ENCODE assay signal across 19 cellular contexts in genomic region chr15:47415539-47415971, GRCh38.
DNase-seq lines count a peak whose midpoint lies in the region; ATAC-seq, FAIRE-seq and TF ChIP-seq lines count a peak whose summit lies in the region.
"Had no signal": no experiment of that assay in that cellular context is flagged by ENCODE, and none has a peak within 500 bp of the region (broad histone marks: within the 10 kb centered on the region; RNA-seq: fewer than 3 reads in every experiment).

No MANE protein-coding gene starts in this region.

- H4K20me1 ChIP-seq in HepG2 (ENCODE audit: insufficient read depth, low read length): no peaks in the 10 kb centered on the region

- intact Hi-C loops in HepG2 (cut with micrococcal nuclease; ENCODE audit: unreplicated experiment): no loop called here
- intact Hi-C loops in right lobe of liver (cut with DNase I): no loop called here
- intact Hi-C loops in head of caudate nucleus (cut with DNase I): no loop called here

- H3K36me3 ChIP-seq in HepG2 (replicated peaks in 1 of 2; ENCODE audit: control insufficient read depth in 1 of 2, insufficient read depth in 2 of 2, low read length in 2 of 2) (no peaks in the 10 kb centered on the region), right lobe of liver (no peaks in the 10 kb centered on the region), RWPE2 (ENCODE audit: low read depth) (no peaks in the 10 kb centered on the region), H7 (replicated peaks; ENCODE audit: control insufficient read depth, insufficient read depth, low read length) (no peaks in the 10 kb centered on the region)
- H3K36me3 ChIP-seq: esophagus squamous epithelium, MG63 had no signal

- no peak for TF ChIP-seq CTCF in HepG2 (CRISPR knock-in tag; IDR thresholded peaks at IDR 0.05)
- TF ChIP-seq CTCF in right lobe of liver (IDR thresholded peaks at IDR 0.05): no peak
- TF ChIP-seq CTCF in RWPE2 (IDR thresholded peaks at IDR 0.05; ENCODE audit: poor library complexity, severe bottlenecking): no peak
- no peak for TF ChIP-seq CTCF in fibroblast of pulmonary artery (IDR thresholded peaks at IDR 0.05; ENCODE audit: low read length, missing control alignments)

- no peak overlapping the region for H2AFZ ChIP-seq in HepG2 (ENCODE audit: low read length)

- H3K36me3 Mint-ChIP-seq in activated T-cell treated with anti-CD3 and anti-CD28 coated beads, Interleukin-2, amount 50 U/mL, for 4 hours (ENCODE audit: insufficient read depth): no peaks in the 10 kb centered on the region
- H3K36me3 Mint-ChIP-seq: activated naive CD4-positive, alpha-beta T cell treated with anti-CD3 and anti-CD28 coated beads, Interleukin-2, amount 50 U/mL, for 72 hours had no signal

- no TSS peak for BruUV-seq in HepG2 (replicated peaks; lab: Mats Ljungman, UMichigan)

- no peaks in the 10 kb centered on the region for H3K27me3 Mint-ChIP-seq in activated T-cell treated with anti-CD3 and anti-CD28 coated beads, Interleukin-2, amount 50 U/mL, for 4 hours (ENCODE audit: low read depth)
- H3K27me3 Mint-ChIP-seq: activated CD4-positive, alpha-beta memory T cell treated with anti-CD3 and anti-CD28 coated beads, Interleukin-2, amount 10 ng/mL, durations not matched to agents 7 days and 5 days had no signal

- no peak for TF ChIP-seq POLR2A in HepG2 (IDR thresholded peaks at IDR 0.05; ENCODE audit: insufficient read depth in 1 of 2, low read depth in 2 of 2, low read length in 2 of 2)
- no peak for TF ChIP-seq POLR2A in right lobe of liver (IDR thresholded peaks at IDR 0.05)

- no peaks in the 10 kb centered on the region for H3K79me2 ChIP-seq in HepG2 (ENCODE audit: insufficient read depth, low read length)

- no peak overlapping the region for H3K9ac ChIP-seq in HepG2 (ENCODE audit: insufficient read depth, low read depth, low read length)

- CTCF ChIA-PET in HepG2 (lab: Yijun Ruan, JAX; ENCODE audit: low intra/inter-chr PET ratio, low total read pairs): no interaction called here

- no peak overlapping the region for H3K4me2 ChIP-seq in HepG2 (ENCODE audit: low read depth, low read length)
- H3K4me2 ChIP-seq: A549 had no signal

- TF ChIP-seq EP300 in HepG2 (IDR thresholded peaks at IDR 0.05; ENCODE audit: low read depth in 2 of 2, low read length in 2 of 2) (peak in 1 of 2 experiments; percentile 28; a peak in 1 of 4 replicates), HepG2 (CRISPR knock-in tag; IDR thresholded peaks at IDR 0.05; ENCODE audit: borderline replicate concordance) (no peak)

- H3K4me1 Mint-ChIP-seq in activated T-cell treated with anti-CD3 and anti-CD28 coated beads, Interleukin-2, amount 50 U/mL, for 4 hours (ENCODE audit: low read depth): no peaks in the 10 kb centered on the region
- H3K4me1 Mint-ChIP-seq: activated CD4-positive, alpha-beta memory T cell treated with anti-CD3 and anti-CD28 coated beads, Interleukin-2, amount 10 ng/mL, durations not matched to agents 7 days and 5 days had no signal

- WGBS in HepG2 (ENCODE audit: low lambda C conversion rate): 9% methylated on average over 1 of the region's 1 CpG
- 5% methylated on average over 1 of the region's 1 CpG for WGBS in right lobe of liver (ENCODE audit: insufficient coverage, low coverage, low lambda C conversion rate, missing lambda C conversion rate)

- H3K9me3 ChIP-seq in HepG2 (ENCODE audit: low read length) (0 out of 2 replicates have a peak, but pooled peaks cover 22% of the 10 kb centered on the region), right lobe of liver (no peaks in the 10 kb centered on the region), RWPE2 (ENCODE audit: severe bottlenecking) (no peaks in the 10 kb centered on the region)
- H3K9me3 ChIP-seq: A549, esophagus squamous epithelium, MG63 had no signal

- no peak for FAIRE-seq in HepG2 (lab: Jason Lieb, UNC)
- FAIRE-seq: A549, GM19239 had no signal

- DNase-seq in HepG2 (ENCODE audit: low spot score) (peak; percentile 4), right lobe of liver (no peak), RWPE2 (ENCODE audit: low spot score) (no peak), fibroblast of pulmonary artery (ENCODE audit: low read depth) (peak; percentile 47), KG1 (lab: John Stamatoyannopoulos, UW) (no peak), head of caudate nucleus (no peak), H7 (no peak)
- DNase-seq in activated T-cell treated with anti-CD3 and anti-CD28 coated beads, Interleukin-2, amount 50 U/mL, for 4 hours: no peak
- DNase-seq: activated CD4-positive, alpha-beta memory T cell treated with anti-CD3 and anti-CD28 coated beads, Interleukin-2, amount 10 ng/mL, durations not matched to agents 7 days and 5 days; activated T-cell treated with anti-CD3 and anti-CD28 coated beads, Interleukin-2, amount 50 U/mL, for 48 hours; esophagus squamous epithelium; mesenchymal stem cell; MG63; NCI-H2171; stimulated activated naive CD8-positive, alpha-beta T cell treated with anti-CD3 and anti-CD28 coated beads, Interleukin-15, Interleukin-2, amounts not matched to agents 100 U/mL and 50 U/mL, for 24 hours had no signal

- no peak overlapping the region for H3K4me3 Mint-ChIP-seq in activated T-cell treated with anti-CD3 and anti-CD28 coated beads, Interleukin-2, amount 50 U/mL, for 4 hours
- H3K4me3 Mint-ChIP-seq: activated CD4-positive, alpha-beta memory T cell treated with anti-CD3 and anti-CD28 coated beads, Interleukin-2, amount 10 ng/mL, durations not matched to agents 7 days and 5 days had no signal

- H3K27ac ChIP-seq in HepG2 (ENCODE audit: extremely low read length, insufficient read depth, low read length) (no peak overlapping the region), right lobe of liver (no peak overlapping the region), RWPE2 (ENCODE audit: poor library complexity, severe bottlenecking) (no peak overlapping the region)
- H3K27ac ChIP-seq: A549, esophagus squamous epithelium, RWPE1 had no signal

- no peaks in the 10 kb centered on the region for H3K9me3 Mint-ChIP-seq in activated T-cell treated with anti-CD3 and anti-CD28 coated beads, Interleukin-2, amount 50 U/mL, for 4 hours
- H3K9me3 Mint-ChIP-seq: activated naive CD4-positive, alpha-beta T cell treated with anti-CD3 and anti-CD28 coated beads, Interleukin-2, amount 50 U/mL, for 72 hours had no signal

- H3K4me1 ChIP-seq in HepG2 (ENCODE audit: insufficient read depth, low read length): peaks cover 11% of the 10 kb centered on the region; the same call in 1 of the 2 replicates
- no peaks in the 10 kb centered on the region for H3K4me1 ChIP-seq in right lobe of liver
- peaks cover 3% of the 10 kb centered on the region for H3K4me1 ChIP-seq in RWPE2 (ENCODE audit: insufficient read depth, poor library complexity, severe bottlenecking)
- H3K4me1 ChIP-seq: A549 had no signal

- in situ Hi-C loops in HepG2 (cut with HindIII; ENCODE audit: extremely low pct_ligation_motif_present, low pct_unique_long_range_greater_than_20kb): no loop called here

- H3K4me3 ChIP-seq in HepG2 (replicated peaks in 1 of 3; ENCODE audit: insufficient read depth in 1 of 3, low read depth in 2 of 3, low read length in 3 of 3): no peak overlapping the region
- H3K4me3 ChIP-seq in right lobe of liver: no peak overlapping the region
- no peak overlapping the region for H3K4me3 ChIP-seq in RWPE2 (ENCODE audit: severe bottlenecking)
- H3K4me3 ChIP-seq in fibroblast of pulmonary artery (replicated peaks; ENCODE audit: low read depth, low read length): no peak overlapping the region
- H3K4me3 ChIP-seq in H7 (ENCODE audit: insufficient read depth, low read depth, low read length): no peak overlapping the region
- H3K4me3 ChIP-seq: A549, esophagus squamous epithelium, MG63 had no signal

- no peaks in the 10 kb centered on the region for H3K27me3 ChIP-seq in HepG2 (ENCODE audit: control insufficient read depth in 1 of 2, insufficient read depth in 2 of 2, low read length in 2 of 2)
- no peaks in the 10 kb centered on the region for H3K27me3 ChIP-seq in right lobe of liver
- no peaks in the 10 kb centered on the region for H3K27me3 ChIP-seq in RWPE2 (ENCODE audit: insufficient read depth, poor library complexity, severe bottlenecking)
- no peaks in the 10 kb centered on the region for H3K27me3 ChIP-seq in H7 (ENCODE audit: control insufficient read depth, insufficient read depth, low read length)
- H3K27me3 ChIP-seq: esophagus squamous epithelium, MG63 had no signal

- no peak for TF ChIP-seq RAD21 in HepG2 (CRISPR knock-in tag; IDR thresholded peaks at IDR 0.05)

- ATAC-seq in HepG2 (peak; percentile 58; the same call in 1 of the 3 replicates), right lobe of liver (no peak), RWPE2 (ENCODE audit: low read depth) (peak; percentile 36; the same call in 1 of the 3 replicates)
- ATAC-seq in activated T-cell treated with anti-CD3 and anti-CD28 coated beads, Interleukin-2, amount 50 U/mL, for 4 hours: no peak
- ATAC-seq: A549; activated naive CD4-positive, alpha-beta T cell treated with anti-CD3 and anti-CD28 coated beads, Interleukin-2, amount 50 U/mL, for 72 hours; stimulated activated naive CD8-positive, alpha-beta T cell treated with anti-CD3 and anti-CD28 coated beads, Interleukin-15, Interleukin-2, amounts not matched to agents 100 U/mL and 50 U/mL, for 24 hours had no signal

- POLR2A ChIA-PET in HepG2 (lab: Yijun Ruan, JAX): no interaction called here

TF ChIP-seq in HepG2, 621 proteins besides CTCF, POLR2A, EP300 and RAD21 (continues in another document):
- no peak for TF ChIP-seq IRF9 (CRISPR knock-in tag; IDR thresholded peaks at IDR 0.05; ENCODE audit: borderline replicate concordance)
- TF ChIP-seq HDAC1 (CRISPR knock-in tag; IDR thresholded peaks at IDR 0.05): peak; percentile 69
- no peak for TF ChIP-seq PLSCR1 (CRISPR knock-in tag; IDR thresholded peaks at IDR 0.05; ENCODE audit: borderline replicate concordance)
- TF ChIP-seq SOX5 (CRISPR knock-in tag; IDR thresholded peaks at IDR 0.05; ENCODE audit: borderline replicate concordance): peak; percentile 32; the same call in 1 of the 2 replicates
- 0 out of 2 replicates have a peak, but pooled peaks have one; percentile 17 for TF ChIP-seq GFI1 (CRISPR knock-in tag; IDR thresholded peaks at IDR 0.05; ENCODE audit: borderline replicate concordance)
- TF ChIP-seq ZNF350 (CRISPR knock-in tag; IDR thresholded peaks at IDR 0.05; ENCODE audit: borderline replicate concordance, low read depth): no peak

Comparison
In these comparisons a context has a peak if more than half of its experiments do, and no peak if none do; other contexts are left out.
1. ATAC-seq: peak in HepG2 (single experiment) and RWPE2 (single experiment); none in right lobe of liver (0 of 4) and activated T-cell treated with anti-CD3 and anti-CD28 coated beads, Interleukin-2, amount 50 U/mL, for 4 hours (0 of 2).
2. DNase-seq: peak in HepG2 (single experiment) and fibroblast of pulmonary artery (single experiment); none in right lobe of liver (0 of 3), RWPE2 (single experiment), KG1 (single experiment), head of caudate nucleus (0 of 42), activated T-cell treated with anti-CD3 and anti-CD28 coated beads, Interleukin-2, amount 50 U/mL, for 4 hours (single experiment) and H7 (single experiment).